Comparison of ENCODE assay signal across 1 cellular context in the genomic region with DNA sequence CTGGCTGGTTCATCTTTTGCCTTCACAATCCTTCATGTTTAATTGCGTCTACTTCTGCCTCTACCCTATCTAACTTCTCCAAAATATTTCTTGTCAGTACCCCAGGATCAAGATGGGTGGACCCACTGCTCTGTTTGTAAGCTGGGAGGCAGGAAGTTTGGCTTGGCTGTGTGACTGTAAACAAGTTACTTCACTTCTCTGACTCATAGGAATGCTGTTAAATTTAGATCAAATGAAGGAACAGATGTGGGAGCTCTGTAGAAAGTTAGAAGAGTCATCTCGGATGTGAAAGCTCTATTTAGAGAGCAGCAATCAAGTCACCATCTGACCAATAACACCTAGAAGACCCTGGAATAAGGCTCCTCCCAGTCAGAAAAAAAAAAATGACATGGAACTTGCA.
A peak's percentile ranks its signal among the peaks of the same experiment; 100 is the strongest.
TF ChIP-seq lines count a peak whose summit lies in the region.

No MANE protein-coding gene starts in this region.

TF ChIP-seq in HepG2, 621 proteins besides CTCF, POLR2A, EP300 and RAD21 (continued from another document):
- TF ChIP-seq ZNF232 (CRISPR knock-in tag; IDR thresholded peaks at IDR 0.05; ENCODE audit: borderline replicate concordance) (0 out of 2 replicates have a peak, but pooled peaks have one; percentile 15), ZNF772 (CRISPR knock-in tag; IDR thresholded peaks at IDR 0.05) (no peak), ZNF773 (CRISPR knock-in tag; IDR thresholded peaks at IDR 0.05; ENCODE audit: borderline replicate concordance) (no peak), KLF11 (CRISPR knock-in tag; IDR thresholded peaks at IDR 0.05) (no peak), ZNF557 (CRISPR knock-in tag; IDR thresholded peaks at IDR 0.05) (no peak), FOXP1 (IDR thresholded peaks at IDR 0.05) (no peak), FOXP1 (CRISPR knock-in tag; IDR thresholded peaks at IDR 0.05) (peak; percentile 58)
